Comparison of ENCODE assay signal across 8 cellular contexts in genomic region chr20:37564388-37565133, GRCh38. TPM values are rescaled to one million over a fixed set of nuclear protein-coding genes. Genes with fewer than 3 reads are reported as not detected.
DNase-seq lines count a peak whose midpoint lies in the region; ATAC-seq and TF ChIP-seq lines count a peak whose summit lies in the region.

No MANE protein-coding gene starts in this region.

- POLR2A ChIA-PET in activated CD4-positive, alpha-beta T cell treated with anti-CD3 and anti-CD28 coated beads, Interleukin-2, amount 10 ng/mL, durations not matched to agents 7 days and 5 days (lab: Charles Lee), result no interaction called here

- H3K4me3 Mint-ChIP-seq in activated CD4-positive, alpha-beta T cell treated with anti-CD3 and anti-CD28 coated beads, Interleukin-2, amount 10 ng/mL, durations not matched to agents 7 days and 5 days, result no peak overlapping the region
- H3K4me3 Mint-ChIP-seq in natural killer cell, result no peak overlapping the region
- no peak overlapping the region for H3K4me3 Mint-ChIP-seq in type B pancreatic cell

- DNase-seq in NOMO-1 (lab: John Stamatoyannopoulos, UW; ENCODE audit: unreplicated experiment in 2 of 2) (peak; percentile 18 to 25), NOMO-1 treated with dmso at 0.1 percent for 144 hours (lab: John Stamatoyannopoulos, UW; ENCODE audit: unreplicated experiment) (no peak), NCI-H1694 treated with DMSO at 0.1 percent for 48 hours (lab: John Stamatoyannopoulos, UW) (peak; percentile 20), erythroblast (lab: John Stamatoyannopoulos, UW) (peak; percentile 12 to 51), natural killer cell (peak; percentile 35), type B pancreatic cell (ENCODE audit: extremely low spot score, unreplicated experiment) (peak; percentile 82)
- peak; percentile 38 for DNase-seq in activated CD4-positive, alpha-beta T cell treated with anti-CD3 and anti-CD28 coated beads, Interleukin-2, amount 10 ng/mL, durations not matched to agents 7 days and 5 days

- peak; percentile 63 to 72 (median 71) for ATAC-seq in natural killer cell
- ATAC-seq in HG03196 (IDR thresholded peaks at IDR 0.05; ENCODE audit: unreplicated experiment), result no peak

- CTCF ChIA-PET in activated CD4-positive, alpha-beta T cell treated with anti-CD3 and anti-CD28 coated beads, Interleukin-2, amount 10 ng/mL, durations not matched to agents 7 days and 5 days (lab: Charles Lee), result interaction anchor here (0.6 to 0.7 kb wide), 3 partner anchors 206 to 482 kb away, joined by 3 read pairs; no protein-coding TSS in a partner anchor

- intact Hi-C loops in natural killer cell (cut with micrococcal nuclease), result loop anchor here (1.0 to 2.0 kb wide), 2 partner anchors 428 to 656 kb away; no protein-coding TSS in a partner anchor

- TF ChIP-seq CTCF in natural killer cell (IDR thresholded peaks at IDR 0.05) (peak; percentile 87), type B pancreatic cell (conservative IDR thresholded peaks at IDR 0.05) (peak; percentile 98)

- H3K36me3 Mint-ChIP-seq in activated CD4-positive, alpha-beta T cell treated with anti-CD3 and anti-CD28 coated beads, Interleukin-2, amount 10 ng/mL, durations not matched to agents 7 days and 5 days (ENCODE audit: low read depth), result no peaks in the 10 kb centered on the region
- H3K36me3 Mint-ChIP-seq in natural killer cell, result no peaks in the 10 kb centered on the region
- H3K36me3 Mint-ChIP-seq in type B pancreatic cell, result no peaks in the 10 kb centered on the region

- TF ChIP-seq POLR2A in erythroblast (IDR thresholded peaks at IDR 0.05; ENCODE audit: low read length), result no peak

- H3K9me3 Mint-ChIP-seq in activated CD4-positive, alpha-beta T cell treated with anti-CD3 and anti-CD28 coated beads, Interleukin-2, amount 10 ng/mL, durations not matched to agents 7 days and 5 days, result no peaks in the 10 kb centered on the region
- H3K9me3 Mint-ChIP-seq in natural killer cell, result no peaks in the 10 kb centered on the region
- H3K9me3 Mint-ChIP-seq in type B pancreatic cell, result no peaks in the 10 kb centered on the region

- H3K27ac Mint-ChIP-seq in activated CD4-positive, alpha-beta T cell treated with anti-CD3 and anti-CD28 coated beads, Interleukin-2, amount 10 ng/mL, durations not matched to agents 7 days and 5 days, result no peak overlapping the region
- H3K27ac Mint-ChIP-seq in natural killer cell, result no peak overlapping the region
- H3K27ac Mint-ChIP-seq in type B pancreatic cell, result no peak overlapping the region

- peaks cover 51% of the 10 kb centered on the region for H3K27me3 Mint-ChIP-seq in activated CD4-positive, alpha-beta T cell treated with anti-CD3 and anti-CD28 coated beads, Interleukin-2, amount 10 ng/mL, durations not matched to agents 7 days and 5 days
- H3K27me3 Mint-ChIP-seq in natural killer cell (ENCODE audit: low read depth in 2 of 2) (peaks cover 21 to 47% of the 10 kb centered on the region in 2 donors), type B pancreatic cell (peaks cover 27% of the 10 kb centered on the region)

- peaks cover 1% of the 10 kb centered on the region for H3K4me1 Mint-ChIP-seq in activated CD4-positive, alpha-beta T cell treated with anti-CD3 and anti-CD28 coated beads, Interleukin-2, amount 10 ng/mL, durations not matched to agents 7 days and 5 days
- H3K4me1 Mint-ChIP-seq in natural killer cell (no peaks in the 10 kb centered on the region), type B pancreatic cell (ENCODE audit: unreplicated experiment) (peaks cover 30% of the 10 kb centered on the region)

RNA-seq across cellular contexts. Expression of gene BLCAP, which starts 36.9 kb away (rescaled TPM):
- total RNA-seq in activated CD4-positive, alpha-beta T cell treated with anti-CD3 and anti-CD28 coated beads, Interleukin-2, amount 10 ng/mL, durations not matched to agents 7 days and 5 days, result 10 to 100 TPM; 41.1 to 44.1 TPM
- 10 to 100 TPM; 60.4 to 80.1 (median 77.9) TPM for total RNA-seq in natural killer cell
- total RNA-seq in type B pancreatic cell (ENCODE audit: low replicate concordance), result 75.7 and 79.7 TPM in 2 replicates

RNA-seq across cellular contexts. Expression of gene NNAT, which starts 43.5 kb away (rescaled TPM):
- under 1 TPM in 1 of 2 experiments, not detected in 1; 0.17 TPM for total RNA-seq in activated CD4-positive, alpha-beta T cell treated with anti-CD3 and anti-CD28 coated beads, Interleukin-2, amount 10 ng/mL, durations not matched to agents 7 days and 5 days
- total RNA-seq in natural killer cell (not detected), type B pancreatic cell (ENCODE audit: low replicate concordance) (19.2 and 114 TPM in 2 replicates)

Comparison
In these comparisons a context has a peak if more than half of its experiments do, and no peak if none do; other contexts are left out.
1. RNA of gene NNAT, which starts 43.5 kb away (total RNA-seq): 19.2 to 114 TPM in type B pancreatic cell; 0.17 TPM in activated CD4-positive, alpha-beta T cell treated with anti-CD3 and anti-CD28 coated beads, Interleukin-2, amount 10 ng/mL, durations not matched to agents 7 days and 5 days and not detected in natural killer cell; every median in the first group is over 10 times any median in the second.